13 cellular contexts compared by ENCODE assay signal in the genomic region with DNA sequence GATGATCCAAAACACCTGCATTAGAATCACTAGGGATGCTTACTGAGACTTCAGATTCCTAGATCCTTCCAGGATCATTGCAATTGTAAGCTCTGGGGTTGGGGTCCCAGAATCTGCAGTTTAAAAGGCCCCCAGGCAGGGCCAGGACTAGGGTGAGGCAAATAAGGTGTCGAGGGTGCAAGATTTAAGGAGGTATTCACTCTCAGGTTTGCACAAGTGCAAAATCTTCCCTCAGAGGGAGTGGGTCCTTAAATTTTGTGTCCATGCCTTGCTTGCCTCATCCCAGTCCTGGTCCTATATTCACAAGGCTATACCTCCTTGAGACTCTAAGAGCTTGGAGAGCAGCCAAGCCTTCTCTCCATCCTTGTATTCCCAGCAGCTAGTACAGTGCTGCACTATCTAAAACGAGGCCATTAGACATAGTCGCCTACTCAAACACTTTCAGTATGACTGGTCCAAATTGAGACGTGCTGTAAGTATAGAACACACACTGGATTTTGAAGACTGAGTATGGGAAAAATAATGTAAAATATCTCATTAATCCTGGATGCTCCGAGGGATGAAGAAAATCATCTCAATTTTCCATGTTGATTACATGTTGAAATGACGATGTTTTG. TPM values are rescaled to one million over a fixed set of nuclear protein-coding genes. Genes with fewer than 3 reads are reported as not detected.
A peak's percentile ranks its signal among the peaks of the same experiment; 100 is the strongest.
DNase-seq lines count a peak whose midpoint lies in the region; ATAC-seq and TF ChIP-seq lines count a peak whose summit lies in the region.
"Had no signal": no experiment of that assay in that cellular context is flagged by ENCODE, and none has a peak within 500 bp of the region (broad histone marks: within the 10 kb centered on the region; RNA-seq: fewer than 3 reads in every experiment).

No MANE protein-coding gene starts in this region.

- DNase-seq in DMS79 (lab: John Stamatoyannopoulos, UW) (peak; percentile 58), erythroblast (lab: John Stamatoyannopoulos, UW) (no peak), LoVo (ENCODE audit: low spot score) (no peak), posterior vena cava (ENCODE audit: low spot score) (no peak), iPS-NIHi11 (ENCODE audit: low spot score) (no peak)
- DNase-seq: esophagus squamous epithelium, GOT3, mucosa of descending colon, WERI-Rb-1 had no signal

- no peak for TF ChIP-seq POLR2A in erythroblast (IDR thresholded peaks at IDR 0.05; ENCODE audit: low read length)

- ATAC-seq in GM18907 (IDR thresholded peaks at IDR 0.05; ENCODE audit: unreplicated experiment) (peak; percentile 84), GM21825 (IDR thresholded peaks at IDR 0.05; ENCODE audit: unreplicated experiment) (peak; percentile 95), HG03342 (IDR thresholded peaks at IDR 0.05; ENCODE audit: unreplicated experiment) (peak; percentile 96)
- ATAC-seq: mucosa of descending colon had no signal

- intact Hi-C loops in posterior vena cava (cut with DNase I), result no loop called here

RNA-seq across cellular contexts. Expression of a gene that starts 31.6 kb away (rescaled TPM):
- total RNA-seq in posterior vena cava, result under 1 TPM; 0.67 to 0.74 TPM

RNA-seq across cellular contexts. Expression of a gene that starts 36.6 kb away (rescaled TPM):
- 1 to 10 TPM; 3.4 to 4.5 TPM for total RNA-seq in posterior vena cava

RNA-seq across cellular contexts. Expression of a gene that starts 36.7 kb away (rescaled TPM):
- under 1 TPM; 0.38 to 0.51 TPM for total RNA-seq in posterior vena cava
- total RNA-seq: vagina had no signal
